In genomic region chr9:129667378-129667777, GRCh38 we compare ENCODE assay signal across 32 cellular contexts. TPM values are rescaled to one million over a fixed set of nuclear protein-coding genes. Genes with fewer than 3 reads are reported as not detected.
DNase-seq lines count a peak whose midpoint lies in the region; ATAC-seq and TF ChIP-seq lines count a peak whose summit lies in the region.
"Had no signal": no experiment of that assay in that cellular context is flagged by ENCODE, and none has a peak within 500 bp of the region (broad histone marks: within the 10 kb centered on the region; RNA-seq: fewer than 3 reads in every experiment).

No MANE protein-coding gene starts in this region.

- H4K91ac ChIP-seq in mesenchymal stem cell (ENCODE audit: low read length) = no peak overlapping the region

- no peak overlapping the region for H3K4ac ChIP-seq in mesenchymal stem cell (ENCODE audit: low read depth in 1 of 2, low read length in 2 of 2)

- no peaks in the 10 kb centered on the region for H3K36me3 ChIP-seq in GM23248 (ENCODE audit: low read depth)
- H3K36me3 ChIP-seq in adipocyte (ENCODE audit: control insufficient read depth, insufficient read depth, low read length, severe bottlenecking) = no peaks in the 10 kb centered on the region
- peaks cover 0 to 4% of the 10 kb centered on the region in 2 experiments for H3K36me3 ChIP-seq in mesenchymal stem cell (ENCODE audit: control insufficient read depth in 1 of 2, insufficient read depth in 2 of 2, low read depth in 1 of 2, low read length in 2 of 2)
- H3K36me3 ChIP-seq: left ventricle myocardium inferior, SJSA1, spleen, upper lobe of right lung had no signal

- no peak overlapping the region for H2BK5ac ChIP-seq in mesenchymal stem cell (ENCODE audit: low read depth, low read length, poor library complexity, severe bottlenecking)

- no peak overlapping the region for H2BK120ac ChIP-seq in mesenchymal stem cell (ENCODE audit: low read depth, low read length)

- ATAC-seq in GM18873 (IDR thresholded peaks at IDR 0.05; ENCODE audit: low FRiP score, unreplicated experiment) = no peak
- ATAC-seq: upper lobe of right lung had no signal

- no peak overlapping the region for H3K23ac ChIP-seq in mesenchymal stem cell (ENCODE audit: low read length in 2 of 2)

- H2BK12ac ChIP-seq in mesenchymal stem cell (ENCODE audit: low read length in 2 of 2) = peak overlapping the region in 1 of 2 experiments; percentile 59

- H3K4me1 Mint-ChIP-seq in type B pancreatic cell (ENCODE audit: unreplicated experiment) = peaks cover 11% of the 10 kb centered on the region

- no peak overlapping the region for H4K8ac ChIP-seq in mesenchymal stem cell (ENCODE audit: low read length)

- peak overlapping the region; percentile 91 for H3K4me2 ChIP-seq in GM23248 (ENCODE audit: unreplicated experiment)
- H3K4me2 ChIP-seq in mesenchymal stem cell (ENCODE audit: low read length, poor library complexity, severe bottlenecking) = no peak overlapping the region

- no peak overlapping the region for H3K27ac Mint-ChIP-seq in type B pancreatic cell
- H3K27ac Mint-ChIP-seq: activated CD4-positive, alpha-beta memory T cell treated with anti-CD3 and anti-CD28 coated beads for 36 hours; activated naive CD4-positive, alpha-beta T cell treated with anti-CD3 and anti-CD28 coated beads, Interleukin-2, amount 50 U/mL, for 24 hours; activated T-helper 2 cell treated with anti-CD3 and anti-CD28 coated beads, Interferon-gamma antibody, Interleukin-2, Interleukin-4, amounts not matched to agents 10 μg/mL and 5 μg/mL and 100 μg/mL, durations not matched to agents 14 hours and 24 hours and 36 hours; CD8-positive, alpha-beta memory T cell; dendritic cell treated with granulocyte-macrophage colony-stimulating factor and Interleukin-4, amounts not matched to agents 40 ng/mL and 50 ng/mL, for 4 days; endodermal cell; naive B cell had no signal

- H3K79me1 ChIP-seq in mesenchymal stem cell (replicated peaks; ENCODE audit: low read length, poor library complexity, severe bottlenecking) = no peaks in the 10 kb centered on the region

- no peaks in the 10 kb centered on the region for H3K9me3 Mint-ChIP-seq in type B pancreatic cell
- H3K9me3 Mint-ChIP-seq: activated CD4-positive, alpha-beta memory T cell treated with anti-CD3 and anti-CD28 coated beads for 36 hours; activated naive CD4-positive, alpha-beta T cell treated with anti-CD3 and anti-CD28 coated beads, Interleukin-2, amount 50 U/mL, for 24 hours; activated T-helper 2 cell treated with anti-CD3 and anti-CD28 coated beads, Interferon-gamma antibody, Interleukin-2, Interleukin-4, amounts not matched to agents 10 μg/mL and 5 μg/mL and 100 μg/mL, durations not matched to agents 14 hours and 24 hours and 36 hours; CD8-positive, alpha-beta memory T cell; dendritic cell treated with granulocyte-macrophage colony-stimulating factor and Interleukin-4, amounts not matched to agents 40 ng/mL and 50 ng/mL, for 4 days; endodermal cell; naive B cell had no signal

- peaks cover 26% of the 10 kb centered on the region for H3K27me3 Mint-ChIP-seq in type B pancreatic cell

- H3K9me2 ChIP-seq in GM23248 (ENCODE audit: insufficient read depth) = no peaks in the 10 kb centered on the region

- no peak for TF ChIP-seq CTCF in type B pancreatic cell (conservative IDR thresholded peaks at IDR 0.05)

- H3F3A ChIP-seq in GM23248 (ENCODE audit: insufficient read depth) = peaks cover 33% of the 10 kb centered on the region

- no peaks in the 10 kb centered on the region for H4K20me1 ChIP-seq in GM23248 (ENCODE audit: insufficient read depth)

- H3K27me3 ChIP-seq in GM23248 (replicated peaks; ENCODE audit: insufficient read depth) (no peaks in the 10 kb centered on the region), adipocyte (replicated peaks; ENCODE audit: control insufficient read depth, insufficient read depth, low read length) (no peaks in the 10 kb centered on the region), mesenchymal stem cell (ENCODE audit: control insufficient read depth in 1 of 2, insufficient read depth in 1 of 2, low read length in 2 of 2) (peaks cover 0 to 46% of the 10 kb centered on the region in 2 experiments)

- H3K4me1 ChIP-seq in GM23248 (ENCODE audit: insufficient read depth) = peaks cover 36% of the 10 kb centered on the region
- peaks cover 10% of the 10 kb centered on the region for H3K4me1 ChIP-seq in adipocyte (ENCODE audit: control insufficient read depth, insufficient read depth, low read length)
- H3K4me1 ChIP-seq in mesenchymal stem cell (ENCODE audit: control insufficient read depth, insufficient read depth, low read depth, low read length) = peaks cover 18% of the 10 kb centered on the region

- no peak overlapping the region for H3K14ac ChIP-seq in mesenchymal stem cell (ENCODE audit: low read length in 2 of 2)

- H3K9ac ChIP-seq in GM23248 = peak overlapping the region; percentile 94
- peak overlapping the region; percentile 75 for H3K9ac ChIP-seq in adipocyte (ENCODE audit: low read length)
- peak overlapping the region; percentile 80 for H3K9ac ChIP-seq in mesenchymal stem cell (ENCODE audit: low read length)

- intact Hi-C loops in posterior vena cava (cut with DNase I) = loop anchor here in 1 of 2 donors (10.0 kb wide), 1 partner anchor 47 kb away; no protein-coding TSS in a partner anchor

- H3K9me3 ChIP-seq in GM23248 (ENCODE audit: low read depth) (no peaks in the 10 kb centered on the region), adipocyte (ENCODE audit: control insufficient read depth, low read length) (no peaks in the 10 kb centered on the region), mesenchymal stem cell (ENCODE audit: control insufficient read depth, low read length) (no peaks in the 10 kb centered on the region)
- H3K9me3 ChIP-seq: left ventricle myocardium inferior, SJSA1, spleen, upper lobe of right lung had no signal

- H3K36me3 Mint-ChIP-seq in type B pancreatic cell = peaks cover 4% of the 10 kb centered on the region
- H3K36me3 Mint-ChIP-seq: activated CD4-positive, alpha-beta memory T cell treated with anti-CD3 and anti-CD28 coated beads for 36 hours; activated naive CD4-positive, alpha-beta T cell treated with anti-CD3 and anti-CD28 coated beads, Interleukin-2, amount 50 U/mL, for 24 hours; CD8-positive, alpha-beta memory T cell; naive B cell had no signal

- H3K4me3 ChIP-seq in GM23248 (peak overlapping the region; percentile 82), adipocyte (ENCODE audit: low read length) (peak overlapping the region; percentile 78), mesenchymal stem cell (ENCODE audit: insufficient read depth in 1 of 2, low read depth in 1 of 2, low read length in 2 of 2) (peak overlapping the region in 1 of 2 experiments; percentile 80)
- H3K4me3 ChIP-seq: SJSA1, spleen, upper lobe of right lung had no signal

- H2AK5ac ChIP-seq in mesenchymal stem cell (ENCODE audit: low read length, severe bottlenecking) = no peak overlapping the region

- in situ Hi-C loops in GM23248 (cut with MboI) = no loop called here

- peaks cover 63% of the 10 kb centered on the region for H3K79me2 ChIP-seq in GM23248 (ENCODE audit: insufficient read depth)

- peak overlapping the region; percentile 99 for H3K27ac ChIP-seq in GM23248
- no peak overlapping the region for H3K27ac ChIP-seq in mesenchymal stem cell (ENCODE audit: low read length, poor library complexity, severe bottlenecking)
- H3K27ac ChIP-seq: left ventricle myocardium inferior, SJSA1, spleen, upper lobe of right lung had no signal

- H2BK15ac ChIP-seq in mesenchymal stem cell (ENCODE audit: low read depth, poor library complexity, severe bottlenecking) = no peak overlapping the region

- no peak overlapping the region for H3K18ac ChIP-seq in mesenchymal stem cell (ENCODE audit: low read depth in 1 of 2, low read length in 2 of 2)

- no peak overlapping the region for H2AFZ ChIP-seq in GM23248
- H2AFZ ChIP-seq in mesenchymal stem cell (ENCODE audit: low read depth, low read length) = no peak overlapping the region

- peak overlapping the region; percentile 65 for H3K4me3 Mint-ChIP-seq in type B pancreatic cell
- H3K4me3 Mint-ChIP-seq: activated CD4-positive, alpha-beta memory T cell treated with anti-CD3 and anti-CD28 coated beads for 36 hours; dendritic cell treated with granulocyte-macrophage colony-stimulating factor and Interleukin-4, amounts not matched to agents 40 ng/mL and 50 ng/mL, for 4 days had no signal

- WGBS in GM23248 (ENCODE audit: low coverage in 1 of 2, low lambda C conversion rate in 2 of 2, missing lambda C conversion rate in 2 of 2), 2 experiments = 0 to 1% methylated on average over 9 to 11 of the region's 11 CpGs
- 98% methylated on average over 11 of the region's 11 CpGs for WGBS in mesenchymal stem cell

- DNase-seq in GM23248 (no peak), adipocyte (ENCODE audit: low read depth) (no peak), mesenchymal stem cell (no peak), type B pancreatic cell (ENCODE audit: extremely low spot score, unreplicated experiment) (no peak), NK-92 (lab: John Stamatoyannopoulos, UW; ENCODE audit: unreplicated experiment) (no peak), posterior vena cava (ENCODE audit: low spot score) (no peak)
- DNase-seq: activated CD4-positive, alpha-beta memory T cell treated with anti-CD3 and anti-CD28 coated beads for 36 hours; activated CD4-positive, CD25-positive, alpha-beta regulatory T cell treated with anti-CD3 and anti-CD28 coated beads, Interleukin-2, amount 50 U/mL, for 72 hours; anterior cingulate cortex; CD8-positive, alpha-beta memory T cell; DMS153; endodermal cell; islet precursor cell; left ventricle myocardium inferior; naive B cell; NCI-H1417; NCI-H2081; NCI-H226; retina; spleen; T-helper 1 cell; upper lobe of right lung had no signal

RNA-seq across cellular contexts. Expression of gene PRRX2, which starts 1.9 kb away (rescaled TPM):
- total RNA-seq in GM23248 (2014; rRNA removed; shearing (Covaris generic)) = 145 and 169 TPM in 2 replicates
- polyA plus RNA-seq in GM23248 (2016; fragmentation: Nextera tagmentation; extraction: Ambion mirVana) = 137 and 141 TPM in 2 replicates
- polyA plus RNA-seq in mesenchymal stem cell (2013, experiment 1 of 2) = 19.5 TPM
- polyA plus RNA-seq in mesenchymal stem cell (2013, experiment 2 of 2) = 20.1 TPM
- 0.50 and 20.8 TPM in 2 replicates for total RNA-seq in type B pancreatic cell (ENCODE audit: low replicate concordance)
- total RNA-seq in posterior vena cava = 10 to 100 TPM; 20.8 to 22.9 TPM
- total RNA-seq: glomerular endothelial cell, RPMI7951 had no signal
- polyA plus RNA-seq: CD8-positive, alpha-beta memory T cell had no signal

RNA-seq across cellular contexts. Expression of gene ASB6, which starts 25.4 kb away (rescaled TPM):
- total RNA-seq in GM23248 (2014; rRNA removed; shearing (Covaris generic)) = 22.9 and 24.9 TPM in 2 replicates
- 24.1 and 24.4 TPM in 2 replicates for polyA plus RNA-seq in GM23248 (2016; fragmentation: Nextera tagmentation; extraction: Ambion mirVana)
- 11.6 TPM for polyA plus RNA-seq in mesenchymal stem cell (2013, experiment 1 of 2)
- polyA plus RNA-seq in mesenchymal stem cell (2013, experiment 2 of 2) = 11.6 TPM
- total RNA-seq in type B pancreatic cell (ENCODE audit: low replicate concordance) = 20.7 and 22.4 TPM in 2 replicates
- 10 to 100 TPM; 14.1 to 16.9 TPM for total RNA-seq in posterior vena cava

RNA-seq across cellular contexts. Expression of gene NTMT1, which starts 41.4 kb away (rescaled TPM):
- 32.6 and 44.5 TPM in 2 replicates for total RNA-seq in GM23248 (2014; rRNA removed; shearing (Covaris generic))
- polyA plus RNA-seq in GM23248 (2016; fragmentation: Nextera tagmentation; extraction: Ambion mirVana) = 115 TPM in 2 replicates
- 38.5 TPM for polyA plus RNA-seq in mesenchymal stem cell (2013, experiment 1 of 2)
- 39.6 TPM for polyA plus RNA-seq in mesenchymal stem cell (2013, experiment 2 of 2)
- 31.4 and 33.5 TPM in 2 replicates for total RNA-seq in type B pancreatic cell (ENCODE audit: low replicate concordance)
- 10 to 100 TPM; 22.7 to 25.6 TPM for total RNA-seq in posterior vena cava

RNA-seq across cellular contexts. Expression of gene C9orf50, which starts 46.5 kb away (rescaled TPM):
- total RNA-seq in GM23248 (2014; rRNA removed; shearing (Covaris generic)) = 0.32 TPM in 1 of 2 replicates, not detected in the other
- 0.23 and 0.56 TPM in 2 replicates for polyA plus RNA-seq in GM23248 (2016; fragmentation: Nextera tagmentation; extraction: Ambion mirVana)
- 0.03 TPM for polyA plus RNA-seq in mesenchymal stem cell (2013, experiment 1 of 2)
- polyA plus RNA-seq in mesenchymal stem cell (2013, experiment 2 of 2) = 0.04 TPM
- total RNA-seq in type B pancreatic cell (ENCODE audit: low replicate concordance) (not detected in 2 replicates), posterior vena cava (not detected)
- total RNA-seq: activated CD4-positive, alpha-beta memory T cell treated with anti-CD3 and anti-CD28 coated beads for 36 hours; activated T-helper 2 cell treated with anti-CD3 and anti-CD28 coated beads, Interferon-gamma antibody, Interleukin-2, Interleukin-4, amounts not matched to agents 10 μg/mL and 5 μg/mL and 100 μg/mL, durations not matched to agents 14 hours and 24 hours and 36 hours; CD8-positive, alpha-beta memory T cell; endodermal cell; glomerular endothelial cell; H4; left ventricle myocardium inferior; M059J; osteocyte; RPMI7951; SJSA1; upper lobe of right lung had no signal
- polyA plus RNA-seq: CD8-positive, alpha-beta memory T cell had no signal
